In genomic region chr19:49447485-49448431, GRCh38 we compare ENCODE assay signal across 10 cellular contexts. TPM values are rescaled to one million over a fixed set of nuclear protein-coding genes. Genes with fewer than 3 reads are reported as not detected.
DNase-seq lines count a peak whose midpoint lies in the region; ATAC-seq, FAIRE-seq and TF ChIP-seq lines count a peak whose summit lies in the region.
"Had no signal": no experiment of that assay in that cellular context is flagged by ENCODE, and none has a peak within 500 bp of the region (broad histone marks: within the 10 kb centered on the region; RNA-seq: fewer than 3 reads in every experiment).

No MANE protein-coding gene starts in this region.

- ATAC-seq in activated T-cell treated with anti-CD3 and anti-CD28 coated beads, Interleukin-2, amount 50 U/mL, for 4 hours: no peak
- no peak for ATAC-seq in stimulated activated effector memory CD8-positive, alpha-beta T cell treated with anti-CD3 and anti-CD28 coated beads, Interleukin-12 subunit alpha, Interleukin-12 subunit beta, amount 100 ng/mL, for 72 hours
- no peak for ATAC-seq in GM21360 (IDR thresholded peaks at IDR 0.05; ENCODE audit: unreplicated experiment)

- H3K4me3 ChIP-seq in OCI-LY7 (ENCODE audit: low read depth, low read length, poor library complexity, severe bottlenecking) (no peak overlapping the region), kidney (ENCODE audit: low read length in 2 of 2) (no peak overlapping the region)

- no peak overlapping the region for H3K9ac ChIP-seq in kidney (ENCODE audit: low read length in 2 of 2)

- no peak for TF ChIP-seq CTCF in OCI-LY7 (conservative IDR thresholded peaks at IDR 0.05; ENCODE audit: low read length)
- TF ChIP-seq CTCF in kidney (IDR thresholded peaks at IDR 0.05; ENCODE audit: borderline replicate concordance, extremely low read depth, insufficient read depth): no peak

- no TSS peak for BruUV-seq in OCI-LY7 (replicated peaks; lab: Mats Ljungman, UMichigan)

- peaks cover 10% of the 10 kb centered on the region for H3K36me3 Mint-ChIP-seq in activated T-cell treated with anti-CD3 and anti-CD28 coated beads, Interleukin-2, amount 50 U/mL, for 4 hours (ENCODE audit: insufficient read depth)
- H3K36me3 Mint-ChIP-seq in stimulated activated effector memory CD8-positive, alpha-beta T cell treated with anti-CD3 and anti-CD28 coated beads, Interleukin-12 subunit alpha, Interleukin-12 subunit beta, amount 100 ng/mL, for 72 hours: peaks cover 78% of the 10 kb centered on the region

- H3K4me3 Mint-ChIP-seq in activated T-cell treated with anti-CD3 and anti-CD28 coated beads, Interleukin-2, amount 50 U/mL, for 4 hours: no peak overlapping the region
- no peak overlapping the region for H3K4me3 Mint-ChIP-seq in stimulated activated effector memory CD8-positive, alpha-beta T cell treated with anti-CD3 and anti-CD28 coated beads, Interleukin-12 subunit alpha, Interleukin-12 subunit beta, amount 100 ng/mL, for 72 hours

- CTCF ChIA-PET in OCI-LY7 (lab: Charles Lee; ENCODE audit: unreplicated experiment): no interaction called here

- H3K36me3 ChIP-seq in OCI-LY7 (ENCODE audit: insufficient read depth, low read length) (peaks cover 43% of the 10 kb centered on the region), kidney (ENCODE audit: control insufficient read depth in 1 of 2, insufficient read depth in 2 of 2, low read length in 2 of 2) (peaks cover 0 to 4% of the 10 kb centered on the region in 2 donors)

- H3K4me1 Mint-ChIP-seq in activated T-cell treated with anti-CD3 and anti-CD28 coated beads, Interleukin-2, amount 50 U/mL, for 4 hours (ENCODE audit: low read depth): peaks cover 45% of the 10 kb centered on the region
- peaks cover 51% of the 10 kb centered on the region for H3K4me1 Mint-ChIP-seq in stimulated activated effector memory CD8-positive, alpha-beta T cell treated with anti-CD3 and anti-CD28 coated beads, Interleukin-12 subunit alpha, Interleukin-12 subunit beta, amount 100 ng/mL, for 72 hours

- no peak overlapping the region for H3K27ac ChIP-seq in OCI-LY7 (ENCODE audit: low read depth, low read length, poor library complexity, severe bottlenecking)
- no peak overlapping the region for H3K27ac ChIP-seq in kidney (ENCODE audit: low read depth in 2 of 2, low read length in 2 of 2)

- intact Hi-C loops in OCI-LY7 (cut with micrococcal nuclease; ENCODE audit: unreplicated experiment) (loop anchor here (10.0 kb wide), 1 partner anchor 113 kb away; the partner anchor contains the start of gene CD37), kidney (cut with DNase I) (loop anchor here (10.0 kb wide), 1 partner anchor 53 kb away; no protein-coding TSS in a partner anchor)

- no peak for FAIRE-seq in kidney (lab: Jason Lieb, UNC)

- peak; percentile 63 to 72 for DNase-seq in activated T-cell treated with anti-CD3 and anti-CD28 coated beads, Interleukin-2, amount 50 U/mL, for 48 hours
- DNase-seq in activated T-cell treated with anti-CD3 and anti-CD28 coated beads, Interleukin-2, amount 50 U/mL, for 4 hours: no peak
- peak; percentile 80 for DNase-seq in OCI-LY7 (ENCODE audit: low spot score)
- peak; percentile 11 for DNase-seq in epidermal melanocyte (ENCODE audit: insufficient read length, low spot score)
- no peak for DNase-seq in stimulated activated effector memory CD8-positive, alpha-beta T cell treated with anti-CD3 and anti-CD28 coated beads, Interleukin-12 subunit alpha, Interleukin-12 subunit beta, amount 100 ng/mL, for 72 hours (ENCODE audit: low spot score in 2 of 2)
- no peak for DNase-seq in kidney
- DNase-seq in NCI-H1105 (lab: John Stamatoyannopoulos, UW): no peak
- DNase-seq: midbrain, MM.1S had no signal

- no peaks in the 10 kb centered on the region for H3K9me3 Mint-ChIP-seq in activated T-cell treated with anti-CD3 and anti-CD28 coated beads, Interleukin-2, amount 50 U/mL, for 4 hours
- no peaks in the 10 kb centered on the region for H3K9me3 Mint-ChIP-seq in stimulated activated effector memory CD8-positive, alpha-beta T cell treated with anti-CD3 and anti-CD28 coated beads, Interleukin-12 subunit alpha, Interleukin-12 subunit beta, amount 100 ng/mL, for 72 hours

- H3K9me2 ChIP-seq in OCI-LY7 (ENCODE audit: insufficient read depth, low read length): no peaks in the 10 kb centered on the region

- no peak overlapping the region for H3K4me2 ChIP-seq in OCI-LY7 (ENCODE audit: low read length)

- H3K27ac Mint-ChIP-seq in stimulated activated effector memory CD8-positive, alpha-beta T cell treated with anti-CD3 and anti-CD28 coated beads, Interleukin-12 subunit alpha, Interleukin-12 subunit beta, amount 100 ng/mL, for 72 hours: peak overlapping the region; percentile 87

- POLR2A ChIA-PET in OCI-LY7 (lab: Charles Lee): no interaction called here

- H3K27me3 Mint-ChIP-seq in activated T-cell treated with anti-CD3 and anti-CD28 coated beads, Interleukin-2, amount 50 U/mL, for 4 hours (ENCODE audit: low read depth): peaks cover 2% of the 10 kb centered on the region

- H3K79me2 ChIP-seq in OCI-LY7 (ENCODE audit: insufficient read depth, low read depth, low read length): peaks cover 22% of the 10 kb centered on the region

- H3K9me3 ChIP-seq in OCI-LY7 (ENCODE audit: low read length) (no peaks in the 10 kb centered on the region), kidney (ENCODE audit: control insufficient read depth in 1 of 2, low read length in 2 of 2) (no peaks in the 10 kb centered on the region)

- H3K4me1 ChIP-seq in OCI-LY7 (ENCODE audit: insufficient read depth, low read length, poor library complexity, severe bottlenecking) (peaks cover 24% of the 10 kb centered on the region), kidney (ENCODE audit: control insufficient read depth in 1 of 2, insufficient read depth in 1 of 2, low read depth in 1 of 2, low read length in 2 of 2) (peaks cover 3 to 6% of the 10 kb centered on the region in 2 donors)

- H2AFZ ChIP-seq in OCI-LY7 (ENCODE audit: low read length): no peak overlapping the region

- H4K20me1 ChIP-seq in OCI-LY7 (ENCODE audit: insufficient read depth, low read length): no peaks in the 10 kb centered on the region

RNA-seq across cellular contexts. Expression of gene PIH1D1, which starts 3.9 kb away (rescaled TPM):
- 100 to 1,000 TPM in 2 of 3 donors, 10 to 100 TPM in 1; 95.0 to 105 (median 105) TPM for total RNA-seq in activated T-cell treated with anti-CD3 and anti-CD28 coated beads, Interleukin-2, amount 50 U/mL, for 4 hours
- 114 and 117 TPM in 2 replicates for total RNA-seq in OCI-LY7 (2014; rRNA removed; shearing (Covaris generic))
- total RNA-seq in OCI-LY7 (2022): 93.2 and 95.5 TPM in 2 replicates
- 74.0 TPM for total RNA-seq in kidney
- polyA plus RNA-seq in kidney (ENCODE audit: insufficient read depth, low read depth, low replicate concordance): 97.2 TPM

RNA-seq across cellular contexts. Expression of gene ALDH16A1, which starts 5.3 kb away (rescaled TPM):
- total RNA-seq in activated T-cell treated with anti-CD3 and anti-CD28 coated beads, Interleukin-2, amount 50 U/mL, for 4 hours: 10 to 100 TPM; 35.4 to 42.9 (median 35.8) TPM
- total RNA-seq in OCI-LY7 (2014; rRNA removed; shearing (Covaris generic)): 39.5 and 55.4 TPM in 2 replicates
- total RNA-seq in OCI-LY7 (2022): 26.0 and 30.6 TPM in 2 replicates
- 31.8 TPM for total RNA-seq in kidney
- 26.8 TPM for polyA plus RNA-seq in kidney (ENCODE audit: insufficient read depth, low read depth, low replicate concordance)

RNA-seq across cellular contexts. Expression of gene SLC17A7, which starts 6.4 kb away (rescaled TPM):
- total RNA-seq in activated T-cell treated with anti-CD3 and anti-CD28 coated beads, Interleukin-2, amount 50 U/mL, for 4 hours: under 1 TPM in 2 of 3 donors, not detected in 1; 0.08 to 0.13 TPM
- total RNA-seq in OCI-LY7 (2014; rRNA removed; shearing (Covaris generic)): 0.13 and 1.3 TPM in 2 replicates
- 1.3 and 1.5 TPM in 2 replicates for total RNA-seq in OCI-LY7 (2022)
- total RNA-seq in kidney: 1.4 TPM
- polyA plus RNA-seq in kidney (ENCODE audit: insufficient read depth, low read depth, low replicate concordance): 0.45 TPM

RNA-seq across cellular contexts. Expression of gene GFY, which starts 22.6 kb away (rescaled TPM):
- not detected for total RNA-seq in activated T-cell treated with anti-CD3 and anti-CD28 coated beads, Interleukin-2, amount 50 U/mL, for 4 hours
- total RNA-seq in OCI-LY7 (2014; rRNA removed; shearing (Covaris generic)): not detected in 2 replicates
- total RNA-seq in OCI-LY7 (2022) (not detected in 2 replicates), kidney (not detected)
- polyA plus RNA-seq in kidney (ENCODE audit: insufficient read depth, low read depth, low replicate concordance): not detected

RNA-seq across cellular contexts. Expression of gene PTH2, which starts 24.5 kb away (rescaled TPM):
- total RNA-seq in activated T-cell treated with anti-CD3 and anti-CD28 coated beads, Interleukin-2, amount 50 U/mL, for 4 hours: not detected
- total RNA-seq in OCI-LY7 (2014; rRNA removed; shearing (Covaris generic)): 0.66 TPM in 1 of 2 replicates, not detected in the other
- total RNA-seq in OCI-LY7 (2022): 1.7 TPM in 1 of 2 replicates, not detected in the other
- total RNA-seq in kidney: not detected
- polyA plus RNA-seq in kidney (ENCODE audit: insufficient read depth, low read depth, low replicate concordance): not detected

Comparison
In these comparisons a context has a peak if more than half of its experiments do, and no peak if none do; other contexts are left out.
1. DNase-seq: peak in activated T-cell treated with anti-CD3 and anti-CD28 coated beads, Interleukin-2, amount 50 U/mL, for 48 hours (2 of 2), OCI-LY7 (single experiment) and epidermal melanocyte (single experiment); none in activated T-cell treated with anti-CD3 and anti-CD28 coated beads, Interleukin-2, amount 50 U/mL, for 4 hours (single experiment), stimulated activated effector memory CD8-positive, alpha-beta T cell treated with anti-CD3 and anti-CD28 coated beads, Interleukin-12 subunit alpha, Interleukin-12 subunit beta, amount 100 ng/mL, for 72 hours (0 of 2), kidney (single experiment) and NCI-H1105 (single experiment).